23 cellular contexts compared by ENCODE assay signal in the genomic region with DNA sequence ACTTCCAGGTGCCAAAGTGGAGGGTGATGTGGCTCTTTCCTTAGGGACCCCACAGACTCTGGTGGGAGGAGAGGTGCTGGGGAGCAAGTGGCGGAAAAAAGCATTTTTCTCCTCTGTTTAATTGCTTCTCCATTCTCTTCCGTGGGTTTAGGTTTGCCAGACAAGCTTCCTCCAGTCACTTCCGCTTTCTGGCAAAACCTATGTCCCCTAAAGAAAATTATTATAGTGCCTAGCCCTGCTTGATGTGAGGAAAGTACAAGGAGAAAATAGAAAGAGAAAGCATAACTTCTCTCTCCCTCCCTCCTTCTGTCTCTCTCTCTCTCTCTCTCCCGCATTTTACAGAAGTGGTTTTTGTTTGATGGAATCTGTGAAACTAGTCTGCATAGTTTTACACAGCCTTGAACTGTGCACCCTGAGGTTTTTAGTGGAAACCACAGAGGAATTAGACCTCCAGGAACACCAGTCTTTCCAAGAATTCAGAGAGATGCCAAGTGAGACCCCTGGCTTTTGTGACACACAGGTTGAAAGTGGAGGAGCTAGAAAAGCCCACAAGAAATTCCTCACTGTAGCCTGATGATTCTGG.
A peak's percentile ranks its signal among the peaks of the same experiment; 100 is the strongest.
DNase-seq lines count a peak whose midpoint lies in the region; ATAC-seq, FAIRE-seq and TF ChIP-seq lines count a peak whose summit lies in the region.
"Had no signal": no experiment of that assay in that cellular context is flagged by ENCODE, and none has a peak within 500 bp of the region (broad histone marks: within the 10 kb centered on the region; RNA-seq: fewer than 3 reads in every experiment).

No MANE protein-coding gene starts in this region.

- H3K9me3 ChIP-seq in GM12878 (replicated peaks; ENCODE audit: control insufficient read depth, insufficient read depth, low read length): no peaks in the 10 kb centered on the region; the same call in 2 of the 3 replicates
- H3K9me3 ChIP-seq: Caco-2, heart left ventricle, thoracic aorta had no signal

- no peak for TF ChIP-seq RAD21 in GM12878 (IDR thresholded peaks at IDR 0.05; ENCODE audit: insufficient read depth, low read depth, low read length)

- H3K79me2 ChIP-seq in GM12878 (ENCODE audit: control insufficient read depth, insufficient read depth, low read length): no peaks in the 10 kb centered on the region

- RAD21 ChIA-PET in GM12878 (lab: Charles Lee; ENCODE audit: unreplicated experiment): interaction anchor here (1.2 kb wide), 1 partner anchor 116 kb away, joined by 3 read pairs; no protein-coding TSS in a partner anchor

- no peak for TF ChIP-seq CTCF in GM12878 (IDR thresholded peaks at IDR 0.05 in 2 of 3, conservative IDR thresholded peaks at IDR 0.05 in 1 of 3; ENCODE audit: control insufficient read depth in 2 of 3, extremely low read depth in 1 of 3, insufficient read depth in 1 of 3, low read depth in 3 of 3, low read length in 3 of 3)

- no peaks in the 10 kb centered on the region for H3K36me3 ChIP-seq in GM12878 (ENCODE audit: control insufficient read depth in 2 of 2, insufficient read depth in 2 of 2, low read length in 1 of 2)
- H3K36me3 ChIP-seq: heart left ventricle, thoracic aorta had no signal

- intact Hi-C loops in GM12878 (cut with micrococcal nuclease; ENCODE audit: unreplicated experiment): no loop called here
- intact Hi-C loops in sciatic nerve (cut with DNase I): no loop called here

- FAIRE-seq in GM12878 (lab: Jason Lieb, UNC): no peak
- FAIRE-seq: G401.6, GM12892, small intestine had no signal

- H3K4me3 ChIP-seq in GM12878: no peak overlapping the region
- H3K4me3 ChIP-seq: heart left ventricle, thoracic aorta had no signal

- no peak overlapping the region for H3K4me2 ChIP-seq in GM12878 (ENCODE audit: control insufficient read depth, insufficient read depth)

- H3K27me3 ChIP-seq in GM12878 (replicated peaks in 1 of 2; ENCODE audit: control insufficient read depth in 2 of 2, insufficient read depth in 2 of 2, low read length in 1 of 2): no peaks in the 10 kb centered on the region; a peak in 1 of 4 replicates
- H3K27me3 ChIP-seq: heart left ventricle had no signal

- H4K20me1 ChIP-seq in GM12878 (ENCODE audit: control insufficient read depth, insufficient read depth): no peaks in the 10 kb centered on the region

- no peak overlapping the region for H3K9ac ChIP-seq in GM12878 (ENCODE audit: control insufficient read depth, insufficient read depth, low read length)

- SMC1A ChIA-PET in GM12878 (lab: Charles Lee; ENCODE audit: uncharacterized antibody, unreplicated experiment): interaction anchor here (1.4 to 2.2 kb wide), 2 partner anchors 13 to 25 kb away, joined by 3 to 6 read pairs; no protein-coding TSS in a partner anchor

- POLR2A ChIA-PET in GM12878 (lab: Charles Lee): no interaction called here

- H3K27ac ChIP-seq in GM12878 (ENCODE audit: control insufficient read depth, insufficient read depth): no peak overlapping the region
- H3K27ac ChIP-seq: heart left ventricle, thoracic aorta had no signal

- CTCF ChIA-PET in GM12878 (lab: Yijun Ruan, JAX): interaction anchor here (1.0 kb wide), 1 partner anchor 189 kb away, joined by 3 read pairs; no protein-coding TSS in a partner anchor

- no peak for TF ChIP-seq EP300 in GM12878 (IDR thresholded peaks at IDR 0.05; ENCODE audit: borderline replicate concordance in 1 of 2, control insufficient read depth in 1 of 2, low read depth in 2 of 2, low read length in 2 of 2)

- peak; percentile 51 for ATAC-seq in GM12878
- ATAC-seq in sciatic nerve: no peak
- no peak for ATAC-seq in GM19463 (IDR thresholded peaks at IDR 0.05; ENCODE audit: unreplicated experiment)
- ATAC-seq: effector memory CD8-positive, alpha-beta T cell; heart left ventricle; natural killer cell treated with Interleukin-12 subunit alpha and Interleukin-12 subunit beta and Interleukin-15 and Interleukin-18, amount 100 ng/mL, for 72 hours had no signal

- H3K4me1 ChIP-seq in GM12878 (ENCODE audit: control insufficient read depth, insufficient read depth, low read length): no peaks in the 10 kb centered on the region
- H3K4me1 ChIP-seq: Caco-2, heart left ventricle had no signal

- TF ChIP-seq POLR2A in GM12878 (IDR thresholded peaks at IDR 0.05; ENCODE audit: low read depth, low read length): no peak

- in situ Hi-C loops in GM12878 (cut with MboI): no loop called here

- WGBS in GM12878 (ENCODE audit: insufficient coverage, insufficient replicate concordance, low lambda C conversion rate, missing lambda C conversion rate): 5% methylated on average over 4 of the region's 4 CpGs

- no peak overlapping the region for H2AFZ ChIP-seq in GM12878 (ENCODE audit: control insufficient read depth, low read depth, low read length)

- BruUV-seq in GM12878 (replicated peaks; lab: Mats Ljungman, UMichigan): no TSS peak

- DNase-seq in CD1c-positive myeloid dendritic cell (ENCODE audit: extremely low spot score) (peak; percentile 19), KG1 (lab: John Stamatoyannopoulos, UW) (peak; percentile 68), SIG-M5 (lab: John Stamatoyannopoulos, UW) (peak; percentile 14), GM12878 (ENCODE audit: low read depth, low spot score) (no peak), DMS 273 (lab: John Stamatoyannopoulos, UW; ENCODE audit: unreplicated experiment) (no peak), NCI-H187 treated with DMSO at 0.1 percent for 48 hours (lab: John Stamatoyannopoulos, UW) (no peak), sciatic nerve (ENCODE audit: low spot score) (no peak)
- DNase-seq: activated CD4-positive, alpha-beta T cell treated with anti-CD3 and anti-CD28 coated beads for 48 hours; activated T-cell treated with anti-CD3 and anti-CD28 coated beads, Interleukin-2, amount 50 U/mL, for 1 hour; Caco-2; central memory CD4-positive, alpha-beta T cell; effector memory CD8-positive, alpha-beta T cell; heart left ventricle; islet precursor cell; NCI-H2227 treated with DMSO at 0.1 percent for 48 hours; Right ventricle myocardium superior; small intestine; stimulated activated CD4-positive, alpha-beta T cell treated with anti-CD3 and anti-CD28 coated beads, Interleukin-4, amount 100 ng/mL, for 24 hours had no signal

TF ChIP-seq in GM12878, 131 proteins besides CTCF, POLR2A, EP300 and RAD21 (continues in another document):
- TF ChIP-seq, protein P1, sequence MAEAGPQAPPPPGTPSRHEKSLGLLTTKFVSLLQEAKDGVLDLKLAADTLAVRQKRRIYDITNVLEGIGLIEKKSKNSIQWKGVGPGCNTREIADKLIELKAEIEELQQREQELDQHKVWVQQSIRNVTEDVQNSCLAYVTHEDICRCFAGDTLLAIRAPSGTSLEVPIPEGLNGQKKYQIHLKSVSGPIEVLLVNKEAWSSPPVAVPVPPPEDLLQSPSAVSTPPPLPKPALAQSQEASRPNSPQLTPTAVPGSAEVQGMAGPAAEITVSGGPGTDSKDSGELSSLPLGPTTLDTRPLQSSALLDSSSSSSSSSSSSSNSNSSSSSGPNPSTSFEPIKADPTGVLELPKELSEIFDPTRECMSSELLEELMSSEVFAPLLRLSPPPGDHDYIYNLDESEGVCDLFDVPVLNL (IDR thresholded peaks at IDR 0.05; ENCODE audit: low read depth, low read length): no peak
- TF ChIP-seq SPI1 (IDR thresholded peaks at IDR 0.05; ENCODE audit: borderline replicate concordance, insufficient read depth, low read depth, low read length) (peak; percentile 72), CEBPB (IDR thresholded peaks at IDR 0.05; ENCODE audit: borderline replicate concordance in 1 of 2, low read depth in 2 of 2, low read length in 2 of 2) (no peak), EED (IDR thresholded peaks at IDR 0.05; ENCODE audit: low read depth) (no peak), IKZF2 (IDR thresholded peaks at IDR 0.05) (peak; percentile 20 to 33; a peak in 1 of 4 replicates), ASH2L (IDR thresholded peaks at IDR 0.05; ENCODE audit: borderline replicate concordance, low read depth) (no peak), CHD1 (IDR thresholded peaks at IDR 0.05; ENCODE audit: low read depth, low read length) (no peak), IKZF1 (conservative IDR thresholded peaks at IDR 0.05) (peak; percentile 34; the same call in 1 of the 2 replicates), WRNIP1 (IDR thresholded peaks at IDR 0.05; ENCODE audit: borderline replicate concordance, low read depth, low read length) (no peak), STAT3 (IDR thresholded peaks at IDR 0.05; ENCODE audit: low read depth, low read length) (no peak), NFXL1 (IDR thresholded peaks at IDR 0.05; ENCODE audit: borderline replicate concordance) (no peak)
- TF ChIP-seq, protein P2, sequence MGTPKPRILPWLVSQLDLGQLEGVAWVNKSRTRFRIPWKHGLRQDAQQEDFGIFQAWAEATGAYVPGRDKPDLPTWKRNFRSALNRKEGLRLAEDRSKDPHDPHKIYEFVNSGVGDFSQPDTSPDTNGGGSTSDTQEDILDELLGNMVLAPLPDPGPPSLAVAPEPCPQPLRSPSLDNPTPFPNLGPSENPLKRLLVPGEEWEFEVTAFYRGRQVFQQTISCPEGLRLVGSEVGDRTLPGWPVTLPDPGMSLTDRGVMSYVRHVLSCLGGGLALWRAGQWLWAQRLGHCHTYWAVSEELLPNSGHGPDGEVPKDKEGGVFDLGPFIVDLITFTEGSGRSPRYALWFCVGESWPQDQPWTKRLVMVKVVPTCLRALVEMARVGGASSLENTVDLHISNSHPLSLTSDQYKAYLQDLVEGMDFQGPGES (IDR thresholded peaks at IDR 0.05): no peak
- TF ChIP-seq, protein P3, sequence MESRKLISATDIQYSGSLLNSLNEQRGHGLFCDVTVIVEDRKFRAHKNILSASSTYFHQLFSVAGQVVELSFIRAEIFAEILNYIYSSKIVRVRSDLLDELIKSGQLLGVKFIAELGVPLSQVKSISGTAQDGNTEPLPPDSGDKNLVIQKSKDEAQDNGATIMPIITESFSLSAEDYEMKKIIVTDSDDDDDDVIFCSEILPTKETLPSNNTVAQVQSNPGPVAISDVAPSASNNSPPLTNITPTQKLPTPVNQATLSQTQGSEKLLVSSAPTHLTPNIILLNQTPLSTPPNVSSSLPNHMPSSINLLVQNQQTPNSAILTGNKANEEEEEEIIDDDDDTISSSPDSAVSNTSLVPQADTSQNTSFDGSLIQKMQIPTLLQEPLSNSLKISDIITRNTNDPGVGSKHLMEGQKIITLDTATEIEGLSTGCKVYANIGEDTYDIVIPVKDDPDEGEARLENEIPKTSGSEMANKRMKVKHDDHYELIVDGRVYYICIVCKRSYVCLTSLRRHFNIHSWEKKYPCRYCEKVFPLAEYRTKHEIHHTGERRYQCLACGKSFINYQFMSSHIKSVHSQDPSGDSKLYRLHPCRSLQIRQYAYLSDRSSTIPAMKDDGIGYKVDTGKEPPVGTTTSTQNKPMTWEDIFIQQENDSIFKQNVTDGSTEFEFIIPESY (IDR thresholded peaks at IDR 0.05): no peak

Comparison
In these comparisons a context has a peak if more than half of its experiments do, and no peak if none do; other contexts are left out.
1. DNase-seq: peak in CD1c-positive myeloid dendritic cell (single experiment), KG1 (single experiment) and SIG-M5 (single experiment); none in GM12878 (single experiment), DMS 273 (single experiment), NCI-H187 treated with DMSO at 0.1 percent for 48 hours (single experiment) and sciatic nerve (single experiment).